ENCODE assay signal across 7 cellular contexts in genomic region chr12:9211687-9212086, GRCh38. TPM values are rescaled to one million over a fixed set of nuclear protein-coding genes. Genes with fewer than 3 reads are reported as not detected.
"Had no signal": no experiment of that assay in that cellular context is flagged by ENCODE, and none has a peak within 500 bp of the region (broad histone marks: within the 10 kb centered on the region; RNA-seq: fewer than 3 reads in every experiment).

No MANE protein-coding gene starts in this region.

- DNase-seq: IMR-90, KBM-7, KG1 had no signal

- ATAC-seq: HepG2, K562 had no signal

RNA-seq across cellular contexts. Expression of gene PZP, which starts 3.5 kb away (rescaled TPM):
- total RNA-seq: HT-29, HT1080, IMR-90, K562 had no signal
